In genomic region chr20:62998449-62998848, GRCh38 we compare ENCODE assay signal across 21 cellular contexts. TPM values are rescaled to one million over a fixed set of nuclear protein-coding genes. Genes with fewer than 3 reads are reported as not detected.
DNase-seq lines count a peak whose midpoint lies in the region; ATAC-seq, FAIRE-seq and TF ChIP-seq lines count a peak whose summit lies in the region.
"Had no signal": no experiment of that assay in that cellular context is flagged by ENCODE, and none has a peak within 500 bp of the region (broad histone marks: within the 10 kb centered on the region; RNA-seq: fewer than 3 reads in every experiment).

No MANE protein-coding gene starts in this region.

- TF ChIP-seq CTCF in GM23338 (conservative IDR thresholded peaks at IDR 0.05; ENCODE audit: low read depth in 2 of 2) = no peak
- TF ChIP-seq CTCF in bronchial epithelial cell (IDR thresholded peaks at IDR 0.05; ENCODE audit: insufficient read depth, low read length, severe bottlenecking) = no peak
- no peak for TF ChIP-seq CTCF in neural progenitor cell (IDR thresholded peaks at IDR 0.05)
- no peak for TF ChIP-seq CTCF in ascending aorta (IDR thresholded peaks at IDR 0.05)

- no peak overlapping the region for H3K4me3 Mint-ChIP-seq in GM23338
- H3K4me3 Mint-ChIP-seq in neural progenitor cell = peak overlapping the region; percentile 7
- H3K4me3 Mint-ChIP-seq: CD4-positive, alpha-beta memory T cell had no signal

- H3K27ac ChIP-seq in BLaER1 (no peak overlapping the region), GM23338 (ENCODE audit: low read depth) (no peak overlapping the region), neural progenitor cell (no peak overlapping the region), ascending aorta (no peak overlapping the region)

- H3K4me3 ChIP-seq in BLaER1 (no peak overlapping the region), GM23338 (no peak overlapping the region), bronchial epithelial cell (ENCODE audit: low read depth, low read length) (no peak overlapping the region), neural progenitor cell (no peak overlapping the region), ascending aorta (no peak overlapping the region)
- H3K4me3 ChIP-seq: HAP-1, K562 had no signal

- H3K4me2 ChIP-seq in BLaER1 = peak overlapping the region; percentile 92
- H3K4me2 ChIP-seq in GM23338 = 0 out of 2 replicates have a peak overlapping the region, but pooled peaks have one; percentile 45
- H3K4me2 ChIP-seq in neural progenitor cell = no peak overlapping the region

- no peak for ATAC-seq in GM23338
- ATAC-seq: K562 had no signal

- intact Hi-C loops in ascending aorta (cut with DNase I) = no loop called here

- H3K9me3 Mint-ChIP-seq in GM23338 (no peaks in the 10 kb centered on the region; the same call in 2 of the 3 replicates), neural progenitor cell (peaks cover 4% of the 10 kb centered on the region)
- H3K9me3 Mint-ChIP-seq: CD4-positive, alpha-beta memory T cell had no signal

- DNase-seq in GM23338 (ENCODE audit: low spot score) = no peak
- DNase-seq in bronchial epithelial cell (ENCODE audit: low read depth) = no peak
- DNase-seq in neural progenitor cell (ENCODE audit: low spot score) = no peak
- no peak for DNase-seq in ascending aorta (ENCODE audit: low spot score in 2 of 2)
- DNase-seq in GM19238 (ENCODE audit: insufficient read length, low spot score) = no peak
- no peak for DNase-seq in NOMO-1 treated with DMSO at 0.1 percent for 48 hours (lab: John Stamatoyannopoulos, UW; ENCODE audit: unreplicated experiment)
- no peak for DNase-seq in Ammon's horn (ENCODE audit: low spot score)
- DNase-seq: BE2C; CD4-positive, alpha-beta memory T cell; DMS153; DMS79; IMR-90 had no signal

- no peak overlapping the region for H3K27ac Mint-ChIP-seq in GM23338
- H3K27ac Mint-ChIP-seq in neural progenitor cell = peak overlapping the region; percentile 1
- H3K27ac Mint-ChIP-seq: CD14-positive monocyte had no signal

- H3K27me3 Mint-ChIP-seq in GM23338 (ENCODE audit: insufficient read depth, low read depth, poor library complexity) = peaks cover 51% of the 10 kb centered on the region
- H3K27me3 Mint-ChIP-seq in neural progenitor cell (ENCODE audit: insufficient read depth, low read depth) = peaks cover 44% of the 10 kb centered on the region

- no peaks in the 10 kb centered on the region for H3K9me2 ChIP-seq in GM23338 (ENCODE audit: insufficient read depth)

- H4K20me1 ChIP-seq in BLaER1 = peaks cover 3% of the 10 kb centered on the region; the same call in 1 of the 2 replicates
- no peaks in the 10 kb centered on the region for H4K20me1 ChIP-seq in GM23338 (replicated peaks; ENCODE audit: insufficient read depth)
- peaks cover 5% of the 10 kb centered on the region for H4K20me1 ChIP-seq in neural progenitor cell (ENCODE audit: low read depth)

- H3K36me3 ChIP-seq in BLaER1 (no peaks in the 10 kb centered on the region), GM23338 (ENCODE audit: insufficient read depth) (no peaks in the 10 kb centered on the region), bronchial epithelial cell (ENCODE audit: control insufficient read depth, insufficient read depth, low read length) (no peaks in the 10 kb centered on the region), neural progenitor cell (no peaks in the 10 kb centered on the region), ascending aorta (no peaks in the 10 kb centered on the region)
- H3K36me3 ChIP-seq: BE2C, HAP-1 had no signal

- no peak overlapping the region for H3K9ac ChIP-seq in BLaER1
- H3K9ac ChIP-seq in neural progenitor cell = no peak overlapping the region

- H3K36me3 Mint-ChIP-seq in GM23338 (ENCODE audit: low read depth) = no peaks in the 10 kb centered on the region
- H3K36me3 Mint-ChIP-seq in neural progenitor cell = no peaks in the 10 kb centered on the region
- H3K36me3 Mint-ChIP-seq: CD14-positive monocyte; CD4-positive, alpha-beta memory T cell had no signal

- H3K79me2 ChIP-seq in GM23338 (replicated peaks; ENCODE audit: insufficient read depth) (no peaks in the 10 kb centered on the region), neural progenitor cell (ENCODE audit: low read depth) (no peaks in the 10 kb centered on the region)

- H3F3A ChIP-seq in GM23338 (replicated peaks; ENCODE audit: low read depth) (peaks cover 22% of the 10 kb centered on the region; the same call in 1 of the 2 replicates), neural progenitor cell (ENCODE audit: low read depth) (peaks cover 15% of the 10 kb centered on the region)

- H3K4me1 Mint-ChIP-seq in GM23338 = peaks cover 56% of the 10 kb centered on the region
- H3K4me1 Mint-ChIP-seq in neural progenitor cell = peaks cover 19% of the 10 kb centered on the region
- H3K4me1 Mint-ChIP-seq: CD4-positive, alpha-beta memory T cell had no signal

- H3K4me1 ChIP-seq in BLaER1 = peaks cover 63% of the 10 kb centered on the region
- peaks cover 46% of the 10 kb centered on the region for H3K4me1 ChIP-seq in GM23338 (ENCODE audit: insufficient read depth)
- peaks cover 10% of the 10 kb centered on the region for H3K4me1 ChIP-seq in neural progenitor cell
- H3K4me1 ChIP-seq in ascending aorta = no peaks in the 10 kb centered on the region
- H3K4me1 ChIP-seq: BE2C, HAP-1 had no signal

- FAIRE-seq in bronchial epithelial cell (lab: Jason Lieb, UNC) = peak; percentile 72
- FAIRE-seq: GM12892, K562 had no signal

- no peak overlapping the region for H2AFZ ChIP-seq in GM23338
- no peak overlapping the region for H2AFZ ChIP-seq in neural progenitor cell (replicated peaks)

- peaks cover 11% of the 10 kb centered on the region for H3K27me3 ChIP-seq in BLaER1
- H3K27me3 ChIP-seq in GM23338 (ENCODE audit: insufficient read depth) = peaks cover 17% of the 10 kb centered on the region
- peaks cover 22% of the 10 kb centered on the region for H3K27me3 ChIP-seq in bronchial epithelial cell (ENCODE audit: control insufficient read depth, insufficient read depth, low read length)
- peaks cover 72% of the 10 kb centered on the region for H3K27me3 ChIP-seq in neural progenitor cell
- H3K27me3 ChIP-seq in ascending aorta = no peaks in the 10 kb centered on the region

- no peaks in the 10 kb centered on the region for H3K9me3 ChIP-seq in BLaER1
- no peaks in the 10 kb centered on the region for H3K9me3 ChIP-seq in neural progenitor cell (ENCODE audit: low read depth)
- no peaks in the 10 kb centered on the region for H3K9me3 ChIP-seq in ascending aorta
- H3K9me3 ChIP-seq: BE2C, HAP-1 had no signal

TF ChIP-seq in GM23338, 12 proteins besides CTCF, POLR2A, EP300 and RAD21 (continues in another document):
- TF ChIP-seq POLR2AphosphoS5 (IDR thresholded peaks at IDR 0.05; ENCODE audit: low read depth) (no peak), ZNF331 (CRISPR knock-in tag; IDR thresholded peaks at IDR 0.05; ENCODE audit: low read depth) (no peak), STAT1 (IDR thresholded peaks at IDR 0.05; ENCODE audit: unreplicated experiment) (no peak), EZH2phosphoT487 (IDR thresholded peaks at IDR 0.05; ENCODE audit: unreplicated experiment) (no peak)
- TF ChIP-seq, protein P1, sequence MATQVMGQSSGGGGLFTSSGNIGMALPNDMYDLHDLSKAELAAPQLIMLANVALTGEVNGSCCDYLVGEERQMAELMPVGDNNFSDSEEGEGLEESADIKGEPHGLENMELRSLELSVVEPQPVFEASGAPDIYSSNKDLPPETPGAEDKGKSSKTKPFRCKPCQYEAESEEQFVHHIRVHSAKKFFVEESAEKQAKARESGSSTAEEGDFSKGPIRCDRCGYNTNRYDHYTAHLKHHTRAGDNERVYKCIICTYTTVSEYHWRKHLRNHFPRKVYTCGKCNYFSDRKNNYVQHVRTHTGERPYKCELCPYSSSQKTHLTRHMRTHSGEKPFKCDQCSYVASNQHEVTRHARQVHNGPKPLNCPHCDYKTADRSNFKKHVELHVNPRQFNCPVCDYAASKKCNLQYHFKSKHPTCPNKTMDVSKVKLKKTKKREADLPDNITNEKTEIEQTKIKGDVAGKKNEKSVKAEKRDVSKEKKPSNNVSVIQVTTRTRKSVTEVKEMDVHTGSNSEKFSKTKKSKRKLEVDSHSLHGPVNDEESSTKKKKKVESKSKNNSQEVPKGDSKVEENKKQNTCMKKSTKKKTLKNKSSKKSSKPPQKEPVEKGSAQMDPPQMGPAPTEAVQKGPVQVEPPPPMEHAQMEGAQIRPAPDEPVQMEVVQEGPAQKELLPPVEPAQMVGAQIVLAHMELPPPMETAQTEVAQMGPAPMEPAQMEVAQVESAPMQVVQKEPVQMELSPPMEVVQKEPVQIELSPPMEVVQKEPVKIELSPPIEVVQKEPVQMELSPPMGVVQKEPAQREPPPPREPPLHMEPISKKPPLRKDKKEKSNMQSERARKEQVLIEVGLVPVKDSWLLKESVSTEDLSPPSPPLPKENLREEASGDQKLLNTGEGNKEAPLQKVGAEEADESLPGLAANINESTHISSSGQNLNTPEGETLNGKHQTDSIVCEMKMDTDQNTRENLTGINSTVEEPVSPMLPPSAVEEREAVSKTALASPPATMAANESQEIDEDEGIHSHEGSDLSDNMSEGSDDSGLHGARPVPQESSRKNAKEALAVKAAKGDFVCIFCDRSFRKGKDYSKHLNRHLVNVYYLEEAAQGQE (IDR thresholded peaks at IDR 0.05; ENCODE audit: unreplicated experiment) = no peak

RNA-seq across cellular contexts. Expression of gene BHLHE23, which starts 8.3 kb away (rescaled TPM):
- 5.0 and 6.6 TPM in 2 replicates for total RNA-seq in GM23338 (2014; rRNA removed; shearing (Covaris generic))
- polyA plus RNA-seq in GM23338 (2016; fragmentation: Nextera tagmentation; extraction: Ambion mirVana) = 0.52 TPM in 2 replicates
- total RNA-seq in bronchial epithelial cell (not detected in 2 replicates), neural progenitor cell (ENCODE audit: low replicate concordance) (0.22 TPM in 1 of 2 replicates, not detected in the other), ascending aorta (not detected)
- total RNA-seq: A172; CD4-positive, alpha-beta memory T cell; Daoy; H4; HT-29; IMR-90; K562 had no signal
- polyA plus RNA-seq: CD14-positive monocyte; CD4-positive, alpha-beta memory T cell; IMR-90; K562 had no signal

RNA-seq across cellular contexts. Expression of gene SLC17A9, which starts 45.9 kb away (rescaled TPM):
- 24.2 and 32.0 TPM in 2 replicates for total RNA-seq in GM23338 (2014; rRNA removed; shearing (Covaris generic))
- polyA plus RNA-seq in GM23338 (2016; fragmentation: Nextera tagmentation; extraction: Ambion mirVana) = 36.1 and 39.3 TPM in 2 replicates
- 0.13 and 0.53 TPM in 2 replicates for total RNA-seq in bronchial epithelial cell
- 0.17 and 0.74 TPM in 2 replicates for total RNA-seq in neural progenitor cell (ENCODE audit: low replicate concordance)
- total RNA-seq in ascending aorta = 30.0 TPM
- total RNA-seq: A172, H4 had no signal

Comparison
In these comparisons a context has a peak if more than half of its experiments do, and no peak if none do; other contexts are left out.
1. RNA of gene SLC17A9, which starts 45.9 kb away (total RNA-seq): 24.2 to 32.0 TPM in GM23338 and 30.0 TPM in ascending aorta (single experiment); 0.13 to 0.53 TPM in bronchial epithelial cell and 0.17 to 0.74 TPM in neural progenitor cell; every median in the first group is over 10 times any median in the second.